ENCODE assay signal across 30 cellular contexts in the genomic region with DNA sequence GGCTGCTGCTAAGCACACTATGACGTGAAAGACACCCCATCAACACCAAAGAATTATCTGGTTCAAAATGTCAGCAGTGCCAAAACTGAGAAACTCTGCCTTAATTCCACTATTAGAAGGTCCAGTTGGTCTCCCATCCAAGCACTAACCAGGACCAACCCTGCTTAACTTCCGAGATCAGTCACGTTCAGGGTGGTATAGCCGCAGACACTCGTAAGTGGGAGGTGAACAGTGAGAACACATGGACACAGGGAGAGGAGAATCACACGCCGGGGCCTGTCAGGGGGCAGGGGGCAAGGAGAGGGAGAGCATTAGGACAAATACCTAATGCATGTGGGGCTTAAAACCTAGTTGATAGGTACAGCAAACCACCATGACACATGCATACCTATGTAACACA.
"Had no signal": no experiment of that assay in that cellular context is flagged by ENCODE, and none has a peak within 500 bp of the region (broad histone marks: within the 10 kb centered on the region; RNA-seq: fewer than 3 reads in every experiment).

No MANE protein-coding gene starts in this region.

- H3K9me3 Mint-ChIP-seq: natural killer cell treated with Interleukin-12 subunit alpha and Interleukin-12 subunit beta and Interleukin-15 and Interleukin-18, amount 100 ng/mL, for 72 hours; stimulated activated effector memory CD8-positive, alpha-beta T cell treated with anti-CD3 and anti-CD28 coated beads, Interleukin-12 subunit alpha, Interleukin-12 subunit beta, amount 100 ng/mL, for 72 hours had no signal

- H3K36me3 ChIP-seq: neutrophil, ovary, right lobe of liver, sigmoid colon, stomach, thoracic aorta, thyroid gland, tibial nerve, upper lobe of left lung, uterus had no signal

- H3K27me3 Mint-ChIP-seq: progenitor cell of endocrine pancreas had no signal

- FAIRE-seq: small intestine had no signal

- H3K9me3 ChIP-seq: neutrophil, ovary, right lobe of liver, sigmoid colon, thyroid gland, uterus had no signal

- H3K27ac Mint-ChIP-seq: naive thymus-derived CD8-positive, alpha-beta T cell; natural killer cell treated with Interleukin-12 subunit alpha and Interleukin-12 subunit beta and Interleukin-15 and Interleukin-18, amount 100 ng/mL, for 72 hours; nephron progenitor cell; progenitor cell of endocrine pancreas; stimulated activated effector memory CD8-positive, alpha-beta T cell treated with anti-CD3 and anti-CD28 coated beads, Interleukin-12 subunit alpha, Interleukin-12 subunit beta, amount 100 ng/mL, for 72 hours; stimulated activated naive B cell treated with anti-CD40 and anti-IgM and Interleukin-4, amounts not matched to agents 10 μg/mL and 1 μg/mL and 100 μg/mL, for 72 hours; stimulated activated naive CD8-positive, alpha-beta T cell treated with anti-CD3 and anti-CD28 coated beads, Interleukin-15, Interleukin-2, amounts not matched to agents 100 ng/mL and 50 ng/mL, for 24 hours had no signal

- DNase-seq: naive thymus-derived CD8-positive, alpha-beta T cell; nephron progenitor cell; nucleus accumbens; ovary; posterior cingulate gyrus; psoas muscle; right cardiac atrium; right lobe of liver; sigmoid colon; small intestine; stimulated activated CD4-positive, alpha-beta T cell treated with anti-CD3 and anti-CD28 coated beads, Interleukin-15, amount 100 ng/mL, for 24 hours; stimulated activated CD4-positive, alpha-beta T cell treated with anti-CD3 and anti-CD28 coated beads, Interleukin-2, amount 100 ng/mL, for 24 hours; stimulated activated CD4-positive, alpha-beta T cell treated with anti-CD3 and anti-CD28 coated beads, Interleukin-2, amount 100 ng/mL, for 48 hours; stimulated activated CD4-positive, alpha-beta T cell treated with anti-CD3 and anti-CD28 coated beads, Interleukin-4, amount 100 ng/mL, for 24 hours; stimulated activated naive B cell treated with anti-CD40 and anti-IgM and Interleukin-4, amounts not matched to agents 10 μg/mL and 1 μg/mL and 100 μg/mL, for 72 hours; stimulated activated naive CD4-positive, alpha-beta T cell treated with Interleukin-2 at 50 U/mL for 16 hours; stomach; thyroid gland; trophoblast cell; upper lobe of left lung; uterus had no signal

- H3K36me3 Mint-ChIP-seq: naive thymus-derived CD8-positive, alpha-beta T cell; natural killer cell treated with Interleukin-12 subunit alpha and Interleukin-12 subunit beta and Interleukin-15 and Interleukin-18, amount 100 ng/mL, for 72 hours; stimulated activated effector memory CD8-positive, alpha-beta T cell treated with anti-CD3 and anti-CD28 coated beads, Interleukin-12 subunit alpha, Interleukin-12 subunit beta, amount 100 ng/mL, for 72 hours had no signal

- H3K4me1 ChIP-seq: parathyroid adenoma, psoas muscle, right lobe of liver, sigmoid colon, stomach, thyroid gland, tibial nerve, upper lobe of left lung, uterus had no signal

- H3K79me2 ChIP-seq: parathyroid adenoma had no signal

- H2AFZ ChIP-seq: parathyroid adenoma had no signal

- ATAC-seq: naive thymus-derived CD8-positive, alpha-beta T cell; natural killer cell treated with Interleukin-12 subunit alpha and Interleukin-12 subunit beta and Interleukin-15 and Interleukin-18, amount 100 ng/mL, for 72 hours; psoas muscle; right cardiac atrium; right lobe of liver; stimulated activated effector memory CD8-positive, alpha-beta T cell treated with anti-CD3 and anti-CD28 coated beads, Interleukin-12 subunit alpha, Interleukin-12 subunit beta, amount 100 ng/mL, for 72 hours; stimulated activated naive B cell treated with anti-CD40 and anti-IgM and Interleukin-4, amounts not matched to agents 10 μg/mL and 1 μg/mL and 100 μg/mL, for 72 hours had no signal

- H3K27me3 ChIP-seq: neutrophil, ovary, right lobe of liver, sigmoid colon, stomach, thyroid gland, tibial nerve, upper lobe of left lung, uterus had no signal

- H3K9ac ChIP-seq: parathyroid adenoma had no signal

- H3K4me3 ChIP-seq: ovary, psoas muscle, right lobe of liver, sigmoid colon, stomach, thoracic aorta, thyroid gland, tibial nerve, upper lobe of left lung, uterus had no signal

- H3K27ac ChIP-seq: neutrophil, ovary, parathyroid adenoma, psoas muscle, right lobe of liver, sigmoid colon, stomach, thoracic aorta, thyroid gland, tibial nerve, upper lobe of left lung, uterus had no signal

- H3K4me3 Mint-ChIP-seq: naive thymus-derived CD8-positive, alpha-beta T cell; natural killer cell treated with Interleukin-12 subunit alpha and Interleukin-12 subunit beta and Interleukin-15 and Interleukin-18, amount 100 ng/mL, for 72 hours; nephron progenitor cell; neural crest cell; stimulated activated effector memory CD8-positive, alpha-beta T cell treated with anti-CD3 and anti-CD28 coated beads, Interleukin-12 subunit alpha, Interleukin-12 subunit beta, amount 100 ng/mL, for 72 hours; stimulated activated naive B cell treated with anti-CD40 and anti-IgM and Interleukin-4, amounts not matched to agents 10 μg/mL and 1 μg/mL and 100 μg/mL, for 72 hours; stimulated activated naive CD8-positive, alpha-beta T cell treated with anti-CD3 and anti-CD28 coated beads, Interleukin-15, Interleukin-2, amounts not matched to agents 100 ng/mL and 50 ng/mL, for 24 hours had no signal

- H3K4me1 Mint-ChIP-seq: naive thymus-derived CD8-positive, alpha-beta T cell; nephron progenitor cell; neural crest cell; stimulated activated effector memory CD8-positive, alpha-beta T cell treated with anti-CD3 and anti-CD28 coated beads, Interleukin-12 subunit alpha, Interleukin-12 subunit beta, amount 100 ng/mL, for 72 hours; stimulated activated naive B cell treated with anti-CD40 and anti-IgM and Interleukin-4, amounts not matched to agents 10 μg/mL and 1 μg/mL and 100 μg/mL, for 72 hours had no signal
